1 cellular context compared by ENCODE assay signal in the genomic region with DNA sequence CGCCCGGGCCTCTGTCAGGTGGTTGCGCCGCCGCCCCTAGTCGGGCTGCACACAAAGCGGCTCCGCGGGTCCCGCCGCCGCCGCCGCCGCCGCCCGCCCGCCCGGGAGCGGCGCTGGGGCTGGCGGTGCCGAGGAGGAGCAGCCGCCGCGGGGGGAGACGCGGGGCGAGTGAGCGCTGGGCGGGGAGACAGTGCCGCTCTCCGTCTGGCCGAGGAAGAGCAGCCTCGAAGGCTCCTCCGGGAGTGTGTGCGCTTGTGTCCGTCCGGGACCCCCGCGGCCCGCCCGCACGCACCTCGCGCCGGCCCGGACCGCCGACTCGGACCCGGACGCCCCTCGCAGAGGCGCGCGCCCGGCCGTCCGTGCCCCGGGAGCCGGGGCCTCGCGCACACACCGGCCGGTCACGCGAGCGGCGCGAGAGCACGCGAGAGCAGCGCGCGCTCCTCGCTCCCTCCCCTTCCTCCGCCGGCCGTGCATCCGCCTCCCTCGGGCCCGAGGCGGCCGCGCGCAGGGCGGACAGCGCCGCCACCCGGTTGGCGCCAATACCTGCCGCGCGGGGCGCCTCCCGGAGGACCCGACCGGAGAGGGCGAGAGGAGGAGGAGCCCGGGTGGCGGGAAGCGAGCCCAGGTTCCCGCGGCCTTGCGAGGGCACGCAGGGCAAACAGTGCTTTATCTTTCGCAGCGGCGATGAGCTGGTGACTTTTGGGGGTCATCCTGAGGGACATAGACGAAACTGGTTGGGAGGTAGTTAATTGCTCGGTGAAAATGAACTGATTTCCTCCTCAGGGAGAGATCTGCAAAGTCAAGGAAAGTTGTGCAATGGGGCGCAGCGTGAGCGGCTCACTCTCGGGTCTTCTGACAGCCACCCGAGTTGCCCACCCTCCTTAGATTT.
TF ChIP-seq lines count a peak whose summit lies in the region.

A gene with protein sequence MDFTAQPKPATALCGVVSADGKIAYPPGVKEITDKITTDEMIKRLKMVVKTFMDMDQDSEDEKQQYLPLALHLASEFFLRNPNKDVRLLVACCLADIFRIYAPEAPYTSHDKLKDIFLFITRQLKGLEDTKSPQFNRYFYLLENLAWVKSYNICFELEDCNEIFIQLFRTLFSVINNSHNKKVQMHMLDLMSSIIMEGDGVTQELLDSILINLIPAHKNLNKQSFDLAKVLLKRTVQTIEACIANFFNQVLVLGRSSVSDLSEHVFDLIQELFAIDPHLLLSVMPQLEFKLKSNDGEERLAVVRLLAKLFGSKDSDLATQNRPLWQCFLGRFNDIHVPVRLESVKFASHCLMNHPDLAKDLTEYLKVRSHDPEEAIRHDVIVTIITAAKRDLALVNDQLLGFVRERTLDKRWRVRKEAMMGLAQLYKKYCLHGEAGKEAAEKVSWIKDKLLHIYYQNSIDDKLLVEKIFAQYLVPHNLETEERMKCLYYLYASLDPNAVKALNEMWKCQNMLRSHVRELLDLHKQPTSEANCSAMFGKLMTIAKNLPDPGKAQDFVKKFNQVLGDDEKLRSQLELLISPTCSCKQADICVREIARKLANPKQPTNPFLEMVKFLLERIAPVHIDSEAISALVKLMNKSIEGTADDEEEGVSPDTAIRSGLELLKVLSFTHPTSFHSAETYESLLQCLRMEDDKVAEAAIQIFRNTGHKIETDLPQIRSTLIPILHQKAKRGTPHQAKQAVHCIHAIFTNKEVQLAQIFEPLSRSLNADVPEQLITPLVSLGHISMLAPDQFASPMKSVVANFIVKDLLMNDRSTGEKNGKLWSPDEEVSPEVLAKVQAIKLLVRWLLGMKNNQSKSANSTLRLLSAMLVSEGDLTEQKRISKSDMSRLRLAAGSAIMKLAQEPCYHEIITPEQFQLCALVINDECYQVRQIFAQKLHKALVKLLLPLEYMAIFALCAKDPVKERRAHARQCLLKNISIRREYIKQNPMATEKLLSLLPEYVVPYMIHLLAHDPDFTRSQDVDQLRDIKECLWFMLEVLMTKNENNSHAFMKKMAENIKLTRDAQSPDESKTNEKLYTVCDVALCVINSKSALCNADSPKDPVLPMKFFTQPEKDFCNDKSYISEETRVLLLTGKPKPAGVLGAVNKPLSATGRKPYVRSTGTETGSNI (N-terminal part only) (minus strand): TSS at position 423 of the 889 bp plus-strand sequence. CDS start 1,334 bp downstream, outside the sequence.

TF ChIP-seq in HepG2, 621 proteins besides CTCF, POLR2A, EP300 and RAD21 (continued from another document and continues in another):
- TF ChIP-seq E2F2 (CRISPR knock-in tag; IDR thresholded peaks at IDR 0.05; ENCODE audit: borderline replicate concordance) (peak; percentile 97; the same call in 1 of the 2 replicates), HNRNPLL (IDR thresholded peaks at IDR 0.05; ENCODE audit: low read depth, low read length, poor library complexity, severe bottlenecking) (peak; percentile 55), JUN (CRISPR knock-in tag; IDR thresholded peaks at IDR 0.05) (0 out of 2 replicates have a peak, but pooled peaks have one; percentile 32), NR2F1 (CRISPR knock-in tag; IDR thresholded peaks at IDR 0.05) (peak in 1 of 2 experiments; percentile 39; a peak in 1 of 4 replicates), SNAPC5 (CRISPR knock-in tag; IDR thresholded peaks at IDR 0.05; ENCODE audit: borderline replicate concordance) (no peak), FOXO1 (CRISPR knock-in tag; IDR thresholded peaks at IDR 0.05) (peak; percentile 51; the same call in 1 of the 2 replicates), ZNF616 (CRISPR knock-in tag; IDR thresholded peaks at IDR 0.05; ENCODE audit: low read depth) (peak; percentile 87), TFDP1 (CRISPR knock-in tag; IDR thresholded peaks at IDR 0.05; ENCODE audit: borderline replicate concordance) (peak; percentile 98), ARHGAP35 (CRISPR knock-in tag; IDR thresholded peaks at IDR 0.05; ENCODE audit: borderline replicate concordance) (peak; percentile 96), KDM4B (CRISPR knock-in tag; IDR thresholded peaks at IDR 0.05) (no peak), ZEB1 (IDR thresholded peaks at IDR 0.05; ENCODE audit: insufficient replicate concordance, low read depth) (no peak), PHF21A (CRISPR knock-in tag; IDR thresholded peaks at IDR 0.05) (0 out of 2 replicates have a peak, but pooled peaks have one; percentile 40), RFX5 (IDR thresholded peaks at IDR 0.05; ENCODE audit: low read depth, low read length) (no peak), HNRNPK (IDR thresholded peaks at IDR 0.05; ENCODE audit: low read depth, low read length, poor library complexity, severe bottlenecking) (no peak), RXRA (CRISPR knock-in tag; IDR thresholded peaks at IDR 0.05) (peak; percentile 88), ZNF253 (CRISPR knock-in tag; IDR thresholded peaks at IDR 0.05; ENCODE audit: borderline replicate concordance) (peak; percentile 82), SAP130 (CRISPR knock-in tag; IDR thresholded peaks at IDR 0.05; ENCODE audit: low read depth) (peak; percentile 74), FOXP1 (IDR thresholded peaks at IDR 0.05) (no peak), FOXP1 (CRISPR knock-in tag; IDR thresholded peaks at IDR 0.05) (no peak), RFXAP (CRISPR knock-in tag; IDR thresholded peaks at IDR 0.05; ENCODE audit: borderline replicate concordance) (0 out of 2 replicates have a peak, but pooled peaks have one; percentile 62), KDM5B (CRISPR knock-in tag; IDR thresholded peaks at IDR 0.05; ENCODE audit: borderline replicate concordance) (peak; percentile 83; the same call in 1 of the 2 replicates), ZNF605 (CRISPR knock-in tag; IDR thresholded peaks at IDR 0.05) (peak; percentile 65; the same call in 1 of the 2 replicates), NRL (CRISPR knock-in tag; IDR thresholded peaks at IDR 0.05; ENCODE audit: borderline replicate concordance) (0 out of 2 replicates have a peak, but pooled peaks have one; percentile 79), CBFB (CRISPR knock-in tag; IDR thresholded peaks at IDR 0.05) (peak; percentile 22; the same call in 1 of the 2 replicates), EZH2 (conservative IDR thresholded peaks at IDR 0.05; ENCODE audit: low read depth, low read length) (no peak), ZSCAN25 (CRISPR knock-in tag; IDR thresholded peaks at IDR 0.05) (peak; percentile 53), NCOR1 (IDR thresholded peaks at IDR 0.05; ENCODE audit: borderline replicate concordance, low read length) (no peak), FOXA3 (CRISPR knock-in tag; IDR thresholded peaks at IDR 0.05) (peak; percentile 69), ZNF652 (CRISPR knock-in tag; IDR thresholded peaks at IDR 0.05; ENCODE audit: borderline replicate concordance, low read depth) (no peak), ZNF570 (CRISPR knock-in tag; IDR thresholded peaks at IDR 0.05; ENCODE audit: borderline replicate concordance) (0 out of 2 replicates have a peak, but pooled peaks have one; percentile 43), ZNF619 (CRISPR knock-in tag; IDR thresholded peaks at IDR 0.05) (peak; percentile 89; the same call in 1 of the 2 replicates), FOSL1 (CRISPR knock-in tag; IDR thresholded peaks at IDR 0.05; ENCODE audit: borderline replicate concordance) (no peak), ZSCAN31 (CRISPR knock-in tag; IDR thresholded peaks at IDR 0.05; ENCODE audit: low read depth) (peak; percentile 42; the same call in 1 of the 2 replicates), ZNF737 (CRISPR knock-in tag; IDR thresholded peaks at IDR 0.05; ENCODE audit: borderline replicate concordance) (no peak), ZNF354B (CRISPR knock-in tag; IDR thresholded peaks at IDR 0.05) (no peak), ZNF768 (CRISPR knock-in tag; IDR thresholded peaks at IDR 0.05) (peak; percentile 34; the same call in 1 of the 2 replicates), HOXA5 (CRISPR knock-in tag; IDR thresholded peaks at IDR 0.05) (peak; percentile 79), ZFP62 (CRISPR knock-in tag; IDR thresholded peaks at IDR 0.05) (no peak), MBNL3 (CRISPR knock-in tag; conservative IDR thresholded peaks at IDR 0.05) (no peak), ZNF670 (CRISPR knock-in tag; IDR thresholded peaks at IDR 0.05; ENCODE audit: borderline replicate concordance) (no peak), NFRKB (IDR thresholded peaks at IDR 0.05) (no peak), ZNF260 (CRISPR knock-in tag; IDR thresholded peaks at IDR 0.05; ENCODE audit: borderline replicate concordance, low read depth) (no peak), JUND (CRISPR knock-in tag; IDR thresholded peaks at IDR 0.05) (no peak), NFYB (CRISPR knock-in tag; IDR thresholded peaks at IDR 0.05) (no peak), ZNF841 (CRISPR knock-in tag; IDR thresholded peaks at IDR 0.05; ENCODE audit: borderline replicate concordance) (no peak), ZNF549 (CRISPR knock-in tag; IDR thresholded peaks at IDR 0.05) (no peak)
- TF ChIP-seq, protein P1, sequence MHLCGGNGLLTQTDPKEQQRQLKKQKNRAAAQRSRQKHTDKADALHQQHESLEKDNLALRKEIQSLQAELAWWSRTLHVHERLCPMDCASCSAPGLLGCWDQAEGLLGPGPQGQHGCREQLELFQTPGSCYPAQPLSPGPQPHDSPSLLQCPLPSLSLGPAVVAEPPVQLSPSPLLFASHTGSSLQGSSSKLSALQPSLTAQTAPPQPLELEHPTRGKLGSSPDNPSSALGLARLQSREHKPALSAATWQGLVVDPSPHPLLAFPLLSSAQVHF (CRISPR knock-in tag; IDR thresholded peaks at IDR 0.05): peak; percentile 86
- TF ChIP-seq, protein P2, sequence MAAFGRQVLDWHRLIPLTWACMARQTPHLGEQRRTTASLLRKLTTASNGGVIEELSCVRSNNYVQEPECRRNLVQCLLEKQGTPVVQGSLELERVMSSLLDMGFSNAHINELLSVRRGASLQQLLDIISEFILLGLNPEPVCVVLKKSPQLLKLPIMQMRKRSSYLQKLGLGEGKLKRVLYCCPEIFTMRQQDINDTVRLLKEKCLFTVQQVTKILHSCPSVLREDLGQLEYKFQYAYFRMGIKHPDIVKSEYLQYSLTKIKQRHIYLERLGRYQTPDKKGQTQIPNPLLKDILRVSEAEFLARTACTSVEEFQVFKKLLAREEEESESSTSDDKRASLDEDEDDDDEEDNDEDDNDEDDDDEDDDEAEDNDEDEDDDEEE (CRISPR knock-in tag; IDR thresholded peaks at IDR 0.05): no peak
- TF ChIP-seq, protein P3, sequence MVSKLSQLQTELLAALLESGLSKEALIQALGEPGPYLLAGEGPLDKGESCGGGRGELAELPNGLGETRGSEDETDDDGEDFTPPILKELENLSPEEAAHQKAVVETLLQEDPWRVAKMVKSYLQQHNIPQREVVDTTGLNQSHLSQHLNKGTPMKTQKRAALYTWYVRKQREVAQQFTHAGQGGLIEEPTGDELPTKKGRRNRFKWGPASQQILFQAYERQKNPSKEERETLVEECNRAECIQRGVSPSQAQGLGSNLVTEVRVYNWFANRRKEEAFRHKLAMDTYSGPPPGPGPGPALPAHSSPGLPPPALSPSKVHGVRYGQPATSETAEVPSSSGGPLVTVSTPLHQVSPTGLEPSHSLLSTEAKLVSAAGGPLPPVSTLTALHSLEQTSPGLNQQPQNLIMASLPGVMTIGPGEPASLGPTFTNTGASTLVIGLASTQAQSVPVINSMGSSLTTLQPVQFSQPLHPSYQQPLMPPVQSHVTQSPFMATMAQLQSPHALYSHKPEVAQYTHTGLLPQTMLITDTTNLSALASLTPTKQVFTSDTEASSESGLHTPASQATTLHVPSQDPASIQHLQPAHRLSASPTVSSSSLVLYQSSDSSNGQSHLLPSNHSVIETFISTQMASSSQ (IDR thresholded peaks at IDR 0.05; ENCODE audit: low read depth): no peak
- TF ChIP-seq, protein P3 (CRISPR knock-in tag; IDR thresholded peaks at IDR 0.05; ENCODE audit: borderline replicate concordance): peak; percentile 69
- TF ChIP-seq, protein P4, sequence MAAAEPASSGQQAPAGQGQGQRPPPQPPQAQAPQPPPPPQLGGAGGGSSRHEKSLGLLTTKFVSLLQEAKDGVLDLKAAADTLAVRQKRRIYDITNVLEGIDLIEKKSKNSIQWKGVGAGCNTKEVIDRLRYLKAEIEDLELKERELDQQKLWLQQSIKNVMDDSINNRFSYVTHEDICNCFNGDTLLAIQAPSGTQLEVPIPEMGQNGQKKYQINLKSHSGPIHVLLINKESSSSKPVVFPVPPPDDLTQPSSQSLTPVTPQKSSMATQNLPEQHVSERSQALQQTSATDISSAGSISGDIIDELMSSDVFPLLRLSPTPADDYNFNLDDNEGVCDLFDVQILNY (CRISPR knock-in tag; conservative IDR thresholded peaks at IDR 0.05): peak; percentile 97
- TF ChIP-seq, protein P5, sequence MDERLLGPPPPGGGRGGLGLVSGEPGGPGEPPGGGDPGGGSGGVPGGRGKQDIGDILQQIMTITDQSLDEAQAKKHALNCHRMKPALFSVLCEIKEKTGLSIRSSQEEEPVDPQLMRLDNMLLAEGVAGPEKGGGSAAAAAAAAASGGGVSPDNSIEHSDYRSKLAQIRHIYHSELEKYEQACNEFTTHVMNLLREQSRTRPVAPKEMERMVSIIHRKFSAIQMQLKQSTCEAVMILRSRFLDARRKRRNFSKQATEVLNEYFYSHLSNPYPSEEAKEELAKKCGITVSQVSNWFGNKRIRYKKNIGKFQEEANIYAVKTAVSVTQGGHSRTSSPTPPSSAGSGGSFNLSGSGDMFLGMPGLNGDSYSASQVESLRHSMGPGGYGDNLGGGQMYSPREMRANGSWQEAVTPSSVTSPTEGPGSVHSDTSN (CRISPR knock-in tag; IDR thresholded peaks at IDR 0.05): no peak
